In the genomic region with DNA sequence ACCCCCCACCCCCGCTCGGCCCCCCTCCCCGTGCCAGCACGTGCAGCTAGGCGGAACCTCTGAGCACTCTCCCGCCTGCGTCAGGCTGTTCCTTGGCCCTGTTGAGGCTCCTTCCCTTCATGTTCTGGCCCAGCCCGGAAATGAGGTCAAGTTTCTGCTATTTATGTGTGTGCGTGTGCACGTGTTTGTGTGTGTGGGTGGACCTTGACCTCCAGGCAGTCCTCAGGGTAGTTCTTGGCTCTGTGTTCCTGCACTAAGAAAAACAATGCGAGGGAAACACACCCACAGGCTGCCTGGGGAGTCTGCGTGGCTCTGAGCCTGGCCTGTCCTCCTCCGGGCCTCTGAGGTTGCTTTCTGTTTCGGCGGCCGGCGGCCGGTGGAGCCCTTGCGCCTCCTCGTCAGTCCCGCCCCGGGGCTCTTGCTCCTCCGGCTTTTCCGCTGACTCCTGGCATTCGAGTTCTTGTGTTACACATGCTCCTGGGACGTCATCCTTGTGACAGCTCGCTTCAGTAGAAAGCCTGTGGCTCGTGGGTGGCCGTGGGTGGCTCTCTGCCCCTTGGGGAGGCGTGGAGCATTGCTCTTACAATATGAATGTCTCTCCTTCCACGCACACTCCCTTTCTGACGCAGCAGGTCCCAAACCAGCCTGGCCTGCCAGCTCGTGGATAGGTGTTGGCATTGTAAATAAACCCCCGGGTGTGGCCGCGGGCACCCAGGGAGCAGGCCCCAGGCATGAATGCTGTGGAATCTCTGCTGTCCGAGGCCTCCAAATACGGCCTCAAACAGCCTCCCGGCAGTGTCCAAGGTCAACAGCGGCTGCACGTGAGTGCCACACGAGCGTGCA, we compare ENCODE assay signal across 8 cellular contexts. TPM values are rescaled to one million over a fixed set of nuclear protein-coding genes. Genes with fewer than 3 reads are reported as not detected.
DNase-seq lines count a peak whose midpoint lies in the region; TF ChIP-seq lines count a peak whose summit lies in the region.

No MANE protein-coding gene starts in this region.

- WGBS in GM23248 (ENCODE audit: low coverage in 1 of 2, low lambda C conversion rate in 2 of 2, missing lambda C conversion rate in 2 of 2), 2 experiments, result 11 to 13% methylated on average over 41 to 43 of the region's 43 CpGs
- WGBS in mesodermal cell (ENCODE audit: insufficient coverage in 2 of 2), 2 experiments, result 53 to 54% methylated on average over 34 to 35 of the region's 43 CpGs

- peak overlapping the region; percentile 57 for H3K4me3 ChIP-seq in GM23248
- peak overlapping the region; percentile 27 for H3K4me3 ChIP-seq in LNCaP clone FGC (ENCODE audit: low read depth, low read length)
- no peak overlapping the region for H3K4me3 ChIP-seq in mesodermal cell (ENCODE audit: extremely low read depth, insufficient read depth, low read length, poor library complexity, severe bottlenecking)

- no peaks in the 10 kb centered on the region for H4K20me1 ChIP-seq in GM23248 (ENCODE audit: insufficient read depth)

- H3F3A ChIP-seq in GM23248 (ENCODE audit: insufficient read depth), result peaks cover 3% of the 10 kb centered on the region; the same call in 1 of the 2 replicates

- H3K9me2 ChIP-seq in GM23248 (ENCODE audit: insufficient read depth), result no peaks in the 10 kb centered on the region

- DNase-seq in GM03348 (ENCODE audit: low spot score) (peak; percentile 95), GM23248 (peak; percentile 99), LNCaP clone FGC (ENCODE audit: low read depth) (peak; percentile 87), endothelial cell (ENCODE audit: low spot score) (peak; percentile 42), NCI-H1092 treated with DMSO at 0.1 percent for 48 hours (lab: John Stamatoyannopoulos, UW) (no peak)
- peak; percentile 77 for DNase-seq in activated CD8-positive, alpha-beta memory T cell treated with anti-CD3 and anti-CD28 coated beads for 24 hours
- peak; percentile 32 to 37 for DNase-seq in stimulated activated CD8-positive, alpha-beta memory T cell treated with anti-CD3 and anti-CD28 coated beads, Interleukin-15, amount 100 ng/mL, for 4 hours (ENCODE audit: low read depth in 2 of 2)

- H3K36me3 ChIP-seq in GM23248 (ENCODE audit: low read depth), result no peaks in the 10 kb centered on the region
- no peaks in the 10 kb centered on the region for H3K36me3 ChIP-seq in mesodermal cell (ENCODE audit: control insufficient read depth, insufficient read depth, low read length)

- H3K27me3 ChIP-seq in GM23248 (replicated peaks; ENCODE audit: insufficient read depth), result no peaks in the 10 kb centered on the region

- H3K4me2 ChIP-seq in GM23248 (ENCODE audit: unreplicated experiment), result peak overlapping the region; percentile 56

- peak overlapping the region; percentile 73 for H2AFZ ChIP-seq in GM23248

- peaks cover 6% of the 10 kb centered on the region for H3K4me1 ChIP-seq in GM23248 (ENCODE audit: insufficient read depth)
- peaks cover 4% of the 10 kb centered on the region for H3K4me1 ChIP-seq in mesodermal cell (ENCODE audit: control insufficient read depth, insufficient read depth, low read length, poor library complexity, severe bottlenecking)

- peak overlapping the region; percentile 89 for H3K27ac ChIP-seq in GM23248
- peak overlapping the region; percentile 73 for H3K27ac ChIP-seq in mesodermal cell (ENCODE audit: low read depth, low read length, severe bottlenecking)

- TF ChIP-seq CTCF in LNCaP clone FGC (IDR thresholded peaks at IDR 0.05; ENCODE audit: control insufficient read depth, extremely low read depth, insufficient read depth) (no peak), endothelial cell (IDR thresholded peaks at IDR 0.05; ENCODE audit: unreplicated experiment) (no peak)

- no peaks in the 10 kb centered on the region for H3K9me3 ChIP-seq in GM23248 (ENCODE audit: low read depth)
- no peaks in the 10 kb centered on the region for H3K9me3 ChIP-seq in mesodermal cell (ENCODE audit: control insufficient read depth, low read length)

- H3K36me3 Mint-ChIP-seq in endothelial cell (ENCODE audit: low read depth, unreplicated experiment), result no peaks in the 10 kb centered on the region

- H3K9me3 Mint-ChIP-seq in endothelial cell (ENCODE audit: unreplicated experiment), result no peaks in the 10 kb centered on the region

- peaks cover 3% of the 10 kb centered on the region for H3K27me3 Mint-ChIP-seq in endothelial cell (ENCODE audit: unreplicated experiment)

- no peaks in the 10 kb centered on the region for H3K79me2 ChIP-seq in GM23248 (ENCODE audit: insufficient read depth)

- peak overlapping the region; percentile 72 for H3K9ac ChIP-seq in GM23248

- no peak overlapping the region for H3K27ac Mint-ChIP-seq in endothelial cell (ENCODE audit: unreplicated experiment)

- in situ Hi-C loops in GM23248 (cut with MboI), result no loop called here

- peaks cover 7% of the 10 kb centered on the region for H3K4me1 Mint-ChIP-seq in endothelial cell (ENCODE audit: unreplicated experiment)

- no peak overlapping the region for H3K4me3 Mint-ChIP-seq in endothelial cell (ENCODE audit: unreplicated experiment)

RNA-seq across cellular contexts. Expression of a gene that starts 10.0 kb away (rescaled TPM):
- 0.22 TPM in 1 of 2 replicates, not detected in the other for total RNA-seq in GM23248 (2014; rRNA removed; shearing (Covaris generic))
- polyA plus RNA-seq in GM23248 (2016; fragmentation: Nextera tagmentation; extraction: Ambion mirVana), result 0.10 and 0.43 TPM in 2 replicates
- total RNA-seq in endothelial cell (ENCODE audit: unreplicated experiment), result 1.4 TPM
- 1.6 TPM for polyA plus RNA-seq in mesodermal cell (2013, experiment 1 of 2)
- 1.1 TPM for polyA plus RNA-seq in mesodermal cell (2013, experiment 2 of 2)

RNA-seq across cellular contexts. Expression of a gene that starts 56.4 kb away (rescaled TPM):
- not detected in 2 replicates for total RNA-seq in GM23248 (2014; rRNA removed; shearing (Covaris generic))
- not detected in 2 replicates for polyA plus RNA-seq in GM23248 (2016; fragmentation: Nextera tagmentation; extraction: Ambion mirVana)
- not detected for total RNA-seq in endothelial cell (ENCODE audit: unreplicated experiment)
- polyA plus RNA-seq in mesodermal cell (2013, experiment 1 of 2), result 1.1 TPM
- 0.86 TPM for polyA plus RNA-seq in mesodermal cell (2013, experiment 2 of 2)
